In the genomic region with DNA sequence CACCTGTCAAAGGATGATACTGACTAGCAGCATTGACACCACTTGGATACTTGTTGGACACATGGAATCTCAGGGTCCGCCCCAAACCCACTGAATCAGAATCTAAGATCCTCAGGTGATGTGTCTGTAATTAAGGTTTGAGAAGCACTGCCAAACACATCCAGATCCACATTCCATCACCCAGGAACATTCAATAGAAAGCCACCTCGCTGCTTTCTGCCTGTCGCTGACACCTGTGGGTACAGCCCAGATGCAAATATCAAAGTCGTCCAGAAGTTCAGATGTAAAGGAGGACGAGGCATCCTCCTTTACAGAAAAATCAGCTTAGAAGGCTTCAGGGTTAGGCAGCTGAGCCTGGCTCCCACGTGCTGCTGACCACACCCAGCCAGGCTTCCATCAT, we compare ENCODE assay signal across 9 cellular contexts.
"Had no signal": no experiment of that assay in that cellular context is flagged by ENCODE, and none has a peak within 500 bp of the region (broad histone marks: within the 10 kb centered on the region; RNA-seq: fewer than 3 reads in every experiment).

No MANE protein-coding gene starts in this region.

- H3K4me3 ChIP-seq: GM23248, GM23338, HAP-1 had no signal

- H3K9me3 ChIP-seq: HAP-1 had no signal

- DNase-seq: GM23248, GOT3, H7, H9, HCEC 1CT, HFFc6 had no signal

- ATAC-seq: GM23338, HCT116 had no signal

- H3K27ac Mint-ChIP-seq: GM23338, H9, HFFc6 had no signal

- H3K27ac ChIP-seq: GM23248 had no signal

- H3K4me1 ChIP-seq: HAP-1 had no signal

- H3K36me3 ChIP-seq: HAP-1 had no signal

- H3K4me3 Mint-ChIP-seq: GM23338, H9, HFFc6 had no signal

- H3K9me3 Mint-ChIP-seq: GM23338, H9, HFFc6 had no signal
